Comparison of ENCODE assay signal across 7 cellular contexts in genomic region chr18:4653418-4653817, GRCh38.
"Had no signal": no experiment of that assay in that cellular context is flagged by ENCODE, and none has a peak within 500 bp of the region (broad histone marks: within the 10 kb centered on the region; RNA-seq: fewer than 3 reads in every experiment).

No MANE protein-coding gene starts in this region.

- FAIRE-seq: G401.6, GM12891, GM12892, GM18507, GM19239 had no signal

- DNase-seq: GDM1, GF-D8 had no signal
